ENCODE assay signal across 26 cellular contexts in genomic region chr7:80220022-80220421, GRCh38.
"Had no signal": no experiment of that assay in that cellular context is flagged by ENCODE, and none has a peak within 500 bp of the region (broad histone marks: within the 10 kb centered on the region; RNA-seq: fewer than 3 reads in every experiment).

No MANE protein-coding gene starts in this region.

- H3K27ac ChIP-seq: colonic mucosa, esophagus muscularis mucosa, gastroesophageal sphincter, heart right ventricle, neutrophil, pancreas, stomach, testis, tibial artery had no signal

- H3K4me1 Mint-ChIP-seq: memory B cell; natural killer cell; neural crest cell; stimulated activated effector memory CD8-positive, alpha-beta T cell treated with anti-CD3 and anti-CD28 coated beads, Interleukin-12 subunit alpha, Interleukin-12 subunit beta, amount 100 ng/mL, for 72 hours had no signal

- H3K9me3 Mint-ChIP-seq: dendritic cell treated with granulocyte-macrophage colony-stimulating factor and Interleukin-4, amounts not matched to agents 40 ng/mL and 50 ng/mL, for 4 days; memory B cell; neural crest cell; type B pancreatic cell had no signal

- H3K4me1 ChIP-seq: colonic mucosa, pancreas had no signal

- H3K36me3 Mint-ChIP-seq: memory B cell; natural killer cell; stimulated activated effector memory CD8-positive, alpha-beta T cell treated with anti-CD3 and anti-CD28 coated beads, Interleukin-12 subunit alpha, Interleukin-12 subunit beta, amount 100 ng/mL, for 72 hours; type B pancreatic cell had no signal

- DNase-seq: colonic mucosa; effector memory CD4-positive, alpha-beta T cell; foreskin keratinocyte; heart right ventricle; hippocampal formation; left colon; natural killer cell; pancreas; retina; stimulated activated CD4-positive, alpha-beta T cell treated with anti-CD3 and anti-CD28 coated beads, Interleukin-2, amount 100 ng/mL, for 24 hours; stimulated activated CD4-positive, alpha-beta T cell treated with anti-CD3 and anti-CD28 coated beads, Interleukin-4, amount 100 ng/mL, for 24 hours; stimulated activated naive CD4-positive, alpha-beta T cell treated with Interleukin-2 at 50 U/mL for 16 hours; stomach; substantia nigra; testis; tibial artery had no signal

- H3K36me3 ChIP-seq: colonic mucosa, neutrophil, pancreas had no signal

- ATAC-seq: foreskin keratinocyte; gastroesophageal sphincter; left colon; natural killer cell; pancreas; sciatic nerve; stimulated activated effector memory CD8-positive, alpha-beta T cell treated with anti-CD3 and anti-CD28 coated beads, Interleukin-12 subunit alpha, Interleukin-12 subunit beta, amount 100 ng/mL, for 72 hours had no signal

- H3K4me3 Mint-ChIP-seq: dendritic cell treated with granulocyte-macrophage colony-stimulating factor and Interleukin-4, amounts not matched to agents 40 ng/mL and 50 ng/mL, for 4 days; memory B cell; natural killer cell; neural crest cell; stimulated activated effector memory CD8-positive, alpha-beta T cell treated with anti-CD3 and anti-CD28 coated beads, Interleukin-12 subunit alpha, Interleukin-12 subunit beta, amount 100 ng/mL, for 72 hours; type B pancreatic cell had no signal

- H3K27me3 Mint-ChIP-seq: dendritic cell treated with granulocyte-macrophage colony-stimulating factor and Interleukin-4, amounts not matched to agents 40 ng/mL and 50 ng/mL, for 4 days; memory B cell; type B pancreatic cell had no signal

- H3K27ac Mint-ChIP-seq: dendritic cell treated with granulocyte-macrophage colony-stimulating factor and Interleukin-4, amounts not matched to agents 40 ng/mL and 50 ng/mL, for 4 days; memory B cell; natural killer cell; stimulated activated effector memory CD8-positive, alpha-beta T cell treated with anti-CD3 and anti-CD28 coated beads, Interleukin-12 subunit alpha, Interleukin-12 subunit beta, amount 100 ng/mL, for 72 hours; type B pancreatic cell had no signal

- H3K9me3 ChIP-seq: colonic mucosa, esophagus muscularis mucosa, gastroesophageal sphincter, heart right ventricle, neutrophil, pancreas, stomach, testis, tibial artery had no signal

- H3K27me3 ChIP-seq: colonic mucosa, esophagus muscularis mucosa, foreskin keratinocyte, gastroesophageal sphincter, heart right ventricle, neutrophil, pancreas, stomach, testis, tibial artery had no signal

- H3K4me3 ChIP-seq: colonic mucosa, esophagus muscularis mucosa, gastroesophageal sphincter, heart right ventricle, lung, pancreas, stomach, testis, tibial artery had no signal
